Comparison of ENCODE assay signal across 22 cellular contexts in the genomic region with DNA sequence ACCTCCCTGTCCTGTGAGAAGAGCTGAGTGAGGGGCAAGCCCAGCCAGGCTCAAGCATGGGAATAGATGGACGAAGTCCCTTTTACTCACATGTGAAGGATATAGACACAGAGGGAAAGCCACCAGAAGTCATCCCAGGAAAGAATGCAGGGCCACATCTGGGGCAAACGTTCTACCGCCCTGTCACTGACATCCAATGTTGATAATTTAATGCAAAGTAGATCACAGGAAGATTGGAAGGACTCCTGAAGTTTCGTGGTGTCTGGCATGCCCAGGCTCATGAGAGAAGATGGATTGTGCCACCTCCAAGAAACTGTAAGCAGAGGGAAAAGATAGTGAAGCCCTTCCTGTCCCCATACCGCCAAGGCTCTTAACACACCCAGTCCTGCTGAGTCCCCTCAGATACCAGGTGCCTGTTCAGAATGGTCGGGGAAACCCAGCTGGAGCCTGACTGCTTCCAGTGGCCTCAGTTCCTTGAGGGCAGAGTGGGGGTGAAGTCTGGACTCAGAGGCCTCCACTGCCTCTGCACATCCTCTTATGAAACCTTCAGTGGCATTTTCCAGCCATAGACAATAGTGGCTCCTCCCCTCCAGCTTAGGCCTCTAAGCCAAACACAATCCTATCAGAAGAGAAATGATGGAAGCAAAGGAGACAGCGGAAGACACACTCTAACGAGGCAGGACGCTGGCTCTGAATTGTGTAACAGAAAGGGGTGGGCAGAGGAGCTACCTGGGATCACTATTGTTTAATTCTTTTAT. TPM values are rescaled to one million over a fixed set of nuclear protein-coding genes. Genes with fewer than 3 reads are reported as not detected.
DNase-seq lines count a peak whose midpoint lies in the region; ATAC-seq and TF ChIP-seq lines count a peak whose summit lies in the region.
"Had no signal": no experiment of that assay in that cellular context is flagged by ENCODE, and none has a peak within 500 bp of the region (broad histone marks: within the 10 kb centered on the region; RNA-seq: fewer than 3 reads in every experiment).

No MANE protein-coding gene starts in this region.

- no peak overlapping the region for H3K4me3 Mint-ChIP-seq in mesothelial cell of epicardium
- H3K4me3 Mint-ChIP-seq in activated T-helper 17 cell treated with anti-CD3 and anti-CD28 coated beads, Interleukin-2, amount 50 U/mL, for 72 hours: no peak overlapping the region
- H3K4me3 Mint-ChIP-seq: CD4-positive, alpha-beta T cell had no signal

- H3K36me3 Mint-ChIP-seq in mesothelial cell of epicardium: no peaks in the 10 kb centered on the region
- H3K36me3 Mint-ChIP-seq in activated T-helper 17 cell treated with anti-CD3 and anti-CD28 coated beads, Interleukin-2, amount 50 U/mL, for 72 hours (ENCODE audit: low read depth): no peaks in the 10 kb centered on the region

- H3K9me3 Mint-ChIP-seq in mesothelial cell of epicardium: no peaks in the 10 kb centered on the region
- no peaks in the 10 kb centered on the region for H3K9me3 Mint-ChIP-seq in activated T-helper 17 cell treated with anti-CD3 and anti-CD28 coated beads, Interleukin-2, amount 50 U/mL, for 72 hours
- H3K9me3 Mint-ChIP-seq: CD4-positive, alpha-beta T cell had no signal

- no peaks in the 10 kb centered on the region for H3K27me3 ChIP-seq in brain microvascular endothelial cell (replicated peaks)
- H3K27me3 ChIP-seq: SJSA1 had no signal

- no peak overlapping the region for H3K27ac ChIP-seq in brain microvascular endothelial cell
- H3K27ac ChIP-seq: BLaER1, HL-60, PC-9, SJSA1 had no signal

- in situ Hi-C loops in brain microvascular endothelial cell (cut with HindIII; ENCODE audit: low pct_ligation_motif_present, low sequenced_read_pairs): no loop called here

- peak; percentile 13 for DNase-seq in AG10803 (ENCODE audit: low read depth)
- peak; percentile 13 for DNase-seq in NCI-H69 (lab: John Stamatoyannopoulos, UW)
- DNase-seq in amniotic epithelial cell (ENCODE audit: low read depth): peak; percentile 46
- peak; percentile 7 for DNase-seq in iPS-NIHi7 (ENCODE audit: extremely low spot score)
- no peak for DNase-seq in brain microvascular endothelial cell
- no peak for DNase-seq in hepatic stellate cell (ENCODE audit: low spot score)
- no peak for DNase-seq in mesothelial cell of epicardium (ENCODE audit: low spot score in 2 of 2, unreplicated experiment in 2 of 2)
- DNase-seq: CD4-positive, alpha-beta T cell; DMS53; NCI-H1105 treated with DMSO at 0.1 percent for 48 hours; NCI-H146; NCI-H1930; NCI-H2107; NCI-H524; NCI-H774; PC-9 had no signal

- ATAC-seq in activated T-helper 17 cell treated with anti-CD3 and anti-CD28 coated beads, Interleukin-2, amount 50 U/mL, for 72 hours (replicated peaks): no peak
- ATAC-seq: HCT116, Right ventricle myocardium inferior had no signal

- TF ChIP-seq CTCF in AG10803 (conservative IDR thresholded peaks at IDR 0.05; ENCODE audit: low read length) (no peak), brain microvascular endothelial cell (IDR thresholded peaks at IDR 0.05; ENCODE audit: low read depth, low read length, missing control alignments) (no peak), mesothelial cell of epicardium (IDR thresholded peaks at IDR 0.05; ENCODE audit: unreplicated experiment) (no peak)

- no peak overlapping the region for H3K27ac Mint-ChIP-seq in mesothelial cell of epicardium
- H3K27ac Mint-ChIP-seq in activated T-helper 17 cell treated with anti-CD3 and anti-CD28 coated beads, Interleukin-2, amount 50 U/mL, for 72 hours: no peak overlapping the region
- H3K27ac Mint-ChIP-seq: CD4-positive, alpha-beta T cell had no signal

- H3K4me3 ChIP-seq in AG10803 (ENCODE audit: low read length) (no peak overlapping the region), brain microvascular endothelial cell (ENCODE audit: low read depth, low read length) (no peak overlapping the region)
- H3K4me3 ChIP-seq: BLaER1, PC-9, SJSA1 had no signal

- H3K4me1 Mint-ChIP-seq in mesothelial cell of epicardium: no peaks in the 10 kb centered on the region
- H3K4me1 Mint-ChIP-seq in activated T-helper 17 cell treated with anti-CD3 and anti-CD28 coated beads, Interleukin-2, amount 50 U/mL, for 72 hours: no peaks in the 10 kb centered on the region

- H3K36me3 ChIP-seq in brain microvascular endothelial cell (replicated peaks): no peaks in the 10 kb centered on the region
- H3K36me3 ChIP-seq: BLaER1, SJSA1 had no signal

- peaks cover 26% of the 10 kb centered on the region for H3K27me3 Mint-ChIP-seq in mesothelial cell of epicardium (ENCODE audit: low read depth)
- peaks cover 21% of the 10 kb centered on the region for H3K27me3 Mint-ChIP-seq in activated T-helper 17 cell treated with anti-CD3 and anti-CD28 coated beads, Interleukin-2, amount 50 U/mL, for 72 hours

RNA-seq across cellular contexts. Expression of gene STK33, which starts 7.5 kb away (rescaled TPM):
- 9.8 to 12.2 TPM (median 11.6 TPM) in 3 replicates for total RNA-seq in mesothelial cell of epicardium
- total RNA-seq in activated T-helper 17 cell treated with anti-CD3 and anti-CD28 coated beads, Interleukin-2, amount 50 U/mL, for 72 hours: 1 to 10 TPM in 1 of 2 donors, under 1 TPM in 1; 0.40 to 1.0 TPM
- total RNA-seq: CD4-positive, alpha-beta T cell had no signal

Comparison
In these comparisons a context has a peak if more than half of its experiments do, and no peak if none do; other contexts are left out.
1. DNase-seq: peak in AG10803 (single experiment), NCI-H69 (single experiment), amniotic epithelial cell (single experiment) and iPS-NIHi7 (single experiment); none in brain microvascular endothelial cell (single experiment), hepatic stellate cell (single experiment) and mesothelial cell of epicardium (0 of 2).